22 cellular contexts compared by ENCODE assay signal in the genomic region with DNA sequence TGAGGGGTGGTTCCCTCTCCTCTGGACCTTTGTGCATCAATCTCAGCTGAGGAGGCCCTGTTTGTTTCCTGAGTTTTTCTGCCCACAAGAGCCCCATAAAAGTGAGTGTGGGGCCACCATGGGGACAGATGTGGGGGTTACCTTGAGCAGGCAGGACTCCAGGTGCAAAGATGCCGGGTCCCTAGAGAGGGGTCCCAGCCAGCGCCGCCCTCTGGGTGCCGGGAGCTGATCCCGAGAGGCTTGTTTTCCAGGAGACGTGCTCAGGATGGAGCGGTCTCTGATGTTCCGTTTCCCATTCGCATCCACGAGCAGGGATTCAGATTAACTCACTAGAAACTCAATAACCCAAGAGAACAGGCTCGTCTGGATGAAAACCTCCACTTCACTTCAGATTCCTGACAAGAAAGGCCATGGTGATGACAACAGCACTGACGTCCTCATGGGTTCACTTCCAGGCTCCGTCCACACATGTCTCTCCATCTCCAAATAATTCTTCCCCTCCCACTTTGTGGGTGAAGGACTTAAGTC. TPM values are rescaled to one million over a fixed set of nuclear protein-coding genes. Genes with fewer than 3 reads are reported as not detected.
DNase-seq lines count a peak whose midpoint lies in the region; ATAC-seq and TF ChIP-seq lines count a peak whose summit lies in the region.
"Had no signal": no experiment of that assay in that cellular context is flagged by ENCODE, and none has a peak within 500 bp of the region (broad histone marks: within the 10 kb centered on the region; RNA-seq: fewer than 3 reads in every experiment).

No MANE protein-coding gene starts in this region.

- no peak overlapping the region for H3K4me3 Mint-ChIP-seq in effector memory CD8-positive, alpha-beta T cell
- H3K4me3 Mint-ChIP-seq: CD4-positive, CD25-positive, alpha-beta regulatory T cell had no signal

- H3K27me3 ChIP-seq in heart right ventricle (peaks cover 0 to 27% (median 3%) of the 10 kb centered on the region in 7 donors), lower lobe of right lung (ENCODE audit: low read depth) (peaks cover 7% of the 10 kb centered on the region)
- H3K27me3 ChIP-seq: BLaER1 treated with 17β-estradiol and CSF1 and Interleukin-3, amounts not matched to agents 10 nM and 100 nM had no signal

- H3K4me1 Mint-ChIP-seq in effector memory CD8-positive, alpha-beta T cell (ENCODE audit: low read depth in 2 of 2): peaks cover 0 to 12% of the 10 kb centered on the region in 2 donors
- H3K4me1 Mint-ChIP-seq: CD4-positive, CD25-positive, alpha-beta regulatory T cell had no signal

- H3K27ac ChIP-seq in heart right ventricle (no peak overlapping the region), lower lobe of right lung (no peak overlapping the region), caudate nucleus (ENCODE audit: low read depth, low read length) (no peak overlapping the region)
- H3K27ac ChIP-seq: BLaER1 treated with 17β-estradiol and CSF1 and Interleukin-3, amounts not matched to agents 10 nM and 100 nM had no signal

- ATAC-seq in Right ventricle myocardium superior (ENCODE audit: poor library complexity) (no peak), heart right ventricle (no peak), lower lobe of right lung (no peak), GM21390 (IDR thresholded peaks at IDR 0.05; ENCODE audit: unreplicated experiment) (no peak), GM18498 (IDR thresholded peaks at IDR 0.05; ENCODE audit: unreplicated experiment) (no peak)
- no peak for ATAC-seq in effector memory CD8-positive, alpha-beta T cell (replicated peaks)
- ATAC-seq: GM12878 had no signal

- H3K9me3 ChIP-seq in heart right ventricle (peaks cover 0 to 13% (median 0%) of the 10 kb centered on the region in 11 donors), lower lobe of right lung (no peaks in the 10 kb centered on the region)
- H3K9me3 ChIP-seq: HAP-1 had no signal

- peaks cover 12 to 44% of the 10 kb centered on the region in 2 donors for H3K27me3 Mint-ChIP-seq in effector memory CD8-positive, alpha-beta T cell

- peaks cover 0 to 12% (median 4%) of the 10 kb centered on the region in 9 donors for H3K4me1 ChIP-seq in heart right ventricle
- no peaks in the 10 kb centered on the region for H3K4me1 ChIP-seq in lower lobe of right lung

- no peak for TF ChIP-seq CTCF in heart right ventricle (IDR thresholded peaks at IDR 0.05)
- no peak for TF ChIP-seq CTCF in lower lobe of right lung (IDR thresholded peaks at IDR 0.05)

- peak overlapping the region; percentile 41 to 67 for H3K27ac Mint-ChIP-seq in effector memory CD8-positive, alpha-beta T cell
- H3K27ac Mint-ChIP-seq: CD4-positive, CD25-positive, alpha-beta regulatory T cell had no signal

- no peaks in the 10 kb centered on the region for H3K9me3 Mint-ChIP-seq in effector memory CD8-positive, alpha-beta T cell
- H3K9me3 Mint-ChIP-seq: CD8-positive, alpha-beta memory T cell had no signal

- DNase-seq in Right ventricle myocardium superior (peak; percentile 17), heart right ventricle (no peak), lower lobe of right lung (peak; percentile 20), caudate nucleus (lab: John Stamatoyannopoulos, UW) (no peak), NCI-H345 (lab: John Stamatoyannopoulos, UW) (no peak)
- DNase-seq in effector memory CD8-positive, alpha-beta T cell: no peak
- DNase-seq: 8988T; CD4-positive, CD25-positive, alpha-beta regulatory T cell; CD8-positive, alpha-beta memory T cell; COR-L47; DMS 273 treated with DMSO at 0.1 percent for 48 hours; DMS53; DND-41; EL; GOT3 had no signal

- H3K36me3 Mint-ChIP-seq in effector memory CD8-positive, alpha-beta T cell (ENCODE audit: insufficient read depth): no peaks in the 10 kb centered on the region
- H3K36me3 Mint-ChIP-seq: CD4-positive, CD25-positive, alpha-beta regulatory T cell had no signal

- H3K4me3 ChIP-seq in heart right ventricle (no peak overlapping the region), lower lobe of right lung (no peak overlapping the region)
- H3K4me3 ChIP-seq: BLaER1 treated with 17β-estradiol and CSF1 and Interleukin-3, amounts not matched to agents 10 nM and 100 nM; GM12878; HAP-1 had no signal

- intact Hi-C loops in Right ventricle myocardium superior (cut with DNase I) (no loop called here), heart right ventricle (cut with DNase I) (no loop called here), lower lobe of right lung (cut with DNase I) (no loop called here)

- WGBS in heart right ventricle, 2 donors: 94% methylated on average over 13 of the region's 13 CpGs

- H3K36me3 ChIP-seq in heart right ventricle: no peaks in the 10 kb centered on the region
- H3K36me3 ChIP-seq in lower lobe of right lung: no peaks in the 10 kb centered on the region
- H3K36me3 ChIP-seq: BLaER1 treated with 17β-estradiol and CSF1 and Interleukin-3, amounts not matched to agents 10 nM and 100 nM; HAP-1 had no signal

RNA-seq across cellular contexts. Expression of a gene that starts 21.9 kb away (rescaled TPM):
- total RNA-seq in Right ventricle myocardium superior: 0.40 TPM
- total RNA-seq in heart right ventricle: under 1 TPM in 9 of 10 donors, not detected in 1; 0.05 to 0.35 (median 0.11) TPM
- under 1 TPM; 0.01 to 0.15 TPM for polyA plus RNA-seq in heart right ventricle
- total RNA-seq in lower lobe of right lung: not detected
- total RNA-seq: A673; CD4-positive, CD25-positive, alpha-beta regulatory T cell; GM12878 had no signal
- polyA plus RNA-seq: AG04450; CD8-positive, alpha-beta memory T cell had no signal

Comparison
In these comparisons a context has a peak if more than half of its experiments do, and no peak if none do; other contexts are left out.
1. DNase-seq: peak in Right ventricle myocardium superior (single experiment) and lower lobe of right lung (single experiment); none in heart right ventricle (0 of 2), effector memory CD8-positive, alpha-beta T cell (0 of 3), caudate nucleus (0 of 61) and NCI-H345 (single experiment).